Comparison of ENCODE assay signal across 8 cellular contexts in genomic region chr5:116137544-116138378, GRCh38. TPM values are rescaled to one million over a fixed set of nuclear protein-coding genes. Genes with fewer than 3 reads are reported as not detected.
DNase-seq lines count a peak whose midpoint lies in the region; ATAC-seq and TF ChIP-seq lines count a peak whose summit lies in the region.

No MANE protein-coding gene starts in this region.

- no peak for ATAC-seq in HG03025 (IDR thresholded peaks at IDR 0.05; ENCODE audit: low FRiP score, unreplicated experiment)

- no peak overlapping the region for H3K4me3 ChIP-seq in astrocyte of the cerebellum (ENCODE audit: low read depth, low read length)

- no peak overlapping the region for H3K27ac Mint-ChIP-seq in HFFc6

- no peak overlapping the region for H3K4me3 Mint-ChIP-seq in HFFc6

- no peaks in the 10 kb centered on the region for H3K4me1 Mint-ChIP-seq in HFFc6 (ENCODE audit: low read depth)

- TF ChIP-seq CTCF in HFFc6 (IDR thresholded peaks at IDR 0.05), result peak; percentile 90
- TF ChIP-seq CTCF in astrocyte of the cerebellum (IDR thresholded peaks at IDR 0.05; ENCODE audit: low read depth, low read length, missing control alignments), result peak; percentile 64

- DNase-seq in EL (peak; percentile 50), HFFc6 (peak; percentile 57), NCI-H2227 (lab: John Stamatoyannopoulos, UW; ENCODE audit: unreplicated experiment) (peak; percentile 62), astrocyte of the cerebellum (ENCODE audit: low read depth) (peak; percentile 48), iPS-NIHi11 (ENCODE audit: low spot score) (peak; percentile 32), superior temporal gyrus (ENCODE audit: extremely low spot score) (peak; percentile 97), cortex of kidney (lab: John Stamatoyannopoulos, UW) (no peak)

- in situ Hi-C loops in astrocyte of the cerebellum (cut with HindIII; ENCODE audit: low sequenced_read_pairs), result no loop called here

- H3K9me3 Mint-ChIP-seq in HFFc6, result no peaks in the 10 kb centered on the region

- no peaks in the 10 kb centered on the region for H3K36me3 Mint-ChIP-seq in HFFc6 (ENCODE audit: low read depth)

- H3K27me3 Mint-ChIP-seq in HFFc6 (ENCODE audit: insufficient read depth), result no peaks in the 10 kb centered on the region; the same call in 1 of the 2 replicates

RNA-seq across cellular contexts. Expression of gene COMMD10, which starts 52.9 kb away (rescaled TPM):
- 10 to 100 TPM; 19.0 to 25.0 (median 22.0) TPM for total RNA-seq in HFFc6 (2021; fragmentation: NEBNext Ultra II Directional; extraction: Animal tissue kit (Norgen Biotek cat#: 25700))
